In the genomic region with DNA sequence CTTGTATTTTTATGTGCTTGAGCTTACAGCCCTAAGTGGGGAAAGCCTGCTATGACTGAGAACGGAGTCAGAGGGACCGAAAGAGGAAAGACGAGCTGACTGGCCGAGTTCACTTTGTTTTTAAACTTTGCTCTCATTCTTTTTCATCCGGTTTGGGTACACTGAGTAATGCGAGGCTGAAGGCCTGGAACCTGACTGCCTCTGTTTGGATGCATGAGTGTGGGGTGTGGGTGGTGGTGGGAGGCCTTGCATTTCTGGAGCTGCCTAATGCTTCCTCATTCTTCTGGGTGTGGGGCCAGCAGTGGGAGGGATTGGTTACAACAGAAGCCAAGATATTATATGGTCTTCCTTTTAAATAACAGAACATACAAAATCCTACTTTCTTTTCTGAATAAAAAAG, we compare ENCODE assay signal across 21 cellular contexts.
DNase-seq lines count a peak whose midpoint lies in the region; ATAC-seq, FAIRE-seq and TF ChIP-seq lines count a peak whose summit lies in the region.
"Had no signal": no experiment of that assay in that cellular context is flagged by ENCODE, and none has a peak within 500 bp of the region (broad histone marks: within the 10 kb centered on the region; RNA-seq: fewer than 3 reads in every experiment).

No MANE protein-coding gene starts in this region.

- H4K91ac ChIP-seq in H9 (ENCODE audit: insufficient read length, low read depth, low read length): no peak overlapping the region

- BruUV-seq in PC-9 (replicated peaks; lab: Mats Ljungman, UMichigan): no TSS peak

- H3K4me1 ChIP-seq in PC-9 (replicated peaks; ENCODE audit: insufficient read depth): no peaks in the 10 kb centered on the region
- no peaks in the 10 kb centered on the region for H3K4me1 ChIP-seq in esophagus muscularis mucosa
- peaks cover 2% of the 10 kb centered on the region; the same call in 1 of the 2 replicates for H3K4me1 ChIP-seq in H9 (ENCODE audit: insufficient read depth, low read length)
- H3K4me1 ChIP-seq in foreskin keratinocyte: no peaks in the 10 kb centered on the region
- H3K4me1 ChIP-seq in SJCRH30: no peaks in the 10 kb centered on the region
- H3K4me1 ChIP-seq: breast epithelium, prostate gland, SJSA1 had no signal

- H3K27ac ChIP-seq in PC-9 (peak overlapping the region; percentile 25; the same call in 1 of the 2 replicates), esophagus muscularis mucosa (replicated peaks in 1 of 4) (no peak overlapping the region), H9 (ENCODE audit: insufficient read length, low read depth, low read length) (no peak overlapping the region), foreskin keratinocyte (no peak overlapping the region), SJCRH30 (no peak overlapping the region)
- H3K27ac ChIP-seq: breast epithelium, KMS-11, prostate gland, SJSA1 had no signal

- no peaks in the 10 kb centered on the region; a peak in 1 of 7 replicates for H3K36me3 Mint-ChIP-seq in H9 (ENCODE audit: insufficient read depth in 1 of 3, low read depth in 3 of 3)
- H3K36me3 Mint-ChIP-seq: activated naive CD4-positive, alpha-beta T cell treated with anti-CD3 and anti-CD28 coated beads, Interleukin-2, amount 50 U/mL, for 72 hours; naive thymus-derived CD4-positive, alpha-beta T cell had no signal

- H2AK5ac ChIP-seq in H9 (ENCODE audit: insufficient read length, low read length): no peak overlapping the region

- H3K14ac ChIP-seq in H9 (ENCODE audit: insufficient read depth, low read length): no peak overlapping the region

- no peak overlapping the region for H3K9ac ChIP-seq in H9 (ENCODE audit: extremely low read depth, insufficient read length, low read length)
- H3K9ac ChIP-seq: KMS-11 had no signal

- H3K27me3 ChIP-seq in PC-9 (ENCODE audit: insufficient read depth, low read depth) (no peaks in the 10 kb centered on the region), esophagus muscularis mucosa (no peaks in the 10 kb centered on the region), H9 (ENCODE audit: insufficient read depth, low read length) (no peaks in the 10 kb centered on the region), foreskin keratinocyte (no peaks in the 10 kb centered on the region), SJCRH30 (no peaks in the 10 kb centered on the region)
- H3K27me3 ChIP-seq: breast epithelium, SJSA1 had no signal

- FAIRE-seq in GM19239 (lab: Jason Lieb, UNC): no peak
- FAIRE-seq: GM12878 had no signal

- no peak overlapping the region for H3K4ac ChIP-seq in H9 (ENCODE audit: low read depth, low read length)

- DNase-seq in Daoy (ENCODE audit: low read depth): peak; percentile 58
- no peak for DNase-seq in PC-9
- peak; percentile 31 for DNase-seq in esophagus muscularis mucosa (ENCODE audit: extremely low spot score)
- DNase-seq in skeletal muscle cell (ENCODE audit: low read depth): peak; percentile 53
- no peak for DNase-seq in H9
- DNase-seq in GM19239 (ENCODE audit: insufficient read length, low spot score): no peak
- DNase-seq in foreskin keratinocyte: no peak
- DNase-seq in SJCRH30: no peak
- DNase-seq: activated T-cell treated with anti-CD3 and anti-CD28 coated beads for 4 hours; foreskin fibroblast; GOT3; naive thymus-derived CD4-positive, alpha-beta T cell; NCI-H1694; OCI-M1 had no signal

- H2BK5ac ChIP-seq in H9 (ENCODE audit: insufficient read length, low read length): no peak overlapping the region

- no peaks in the 10 kb centered on the region for H3K9me3 Mint-ChIP-seq in H9
- H3K9me3 Mint-ChIP-seq: activated naive CD4-positive, alpha-beta T cell treated with anti-CD3 and anti-CD28 coated beads, Interleukin-2, amount 50 U/mL, for 72 hours; naive thymus-derived CD4-positive, alpha-beta T cell; stimulated activated naive CD8-positive, alpha-beta T cell treated with anti-CD3 and anti-CD28 coated beads, Interleukin-15, Interleukin-2, amounts not matched to agents 100 ng/mL and 50 ng/mL, for 24 hours had no signal

- peaks cover 8 to 27% of the 10 kb centered on the region in 2 experiments for H3K4me1 Mint-ChIP-seq in H9
- H3K4me1 Mint-ChIP-seq: naive thymus-derived CD4-positive, alpha-beta T cell had no signal

- POLR2A ChIA-PET in PC-9 (lab: Charles Lee; ENCODE audit: unreplicated experiment): no interaction called here

- no peaks in the 10 kb centered on the region for H3K36me3 ChIP-seq in PC-9 (ENCODE audit: low read depth)
- H3K36me3 ChIP-seq in esophagus muscularis mucosa: no peaks in the 10 kb centered on the region
- no peaks in the 10 kb centered on the region for H3K36me3 ChIP-seq in SJCRH30
- H3K36me3 ChIP-seq: prostate gland, SJSA1 had no signal

- H3K79me2 ChIP-seq in PC-9 (ENCODE audit: low read depth) (no peaks in the 10 kb centered on the region), H9 (ENCODE audit: insufficient read depth, low read length) (no peaks in the 10 kb centered on the region)

- TF ChIP-seq POLR2A in esophagus muscularis mucosa (IDR thresholded peaks at IDR 0.05; ENCODE audit: low read depth): no peak

- H3K23ac ChIP-seq in H9 (ENCODE audit: insufficient read length, low read depth, low read length): no peak overlapping the region

- H3K27ac Mint-ChIP-seq in H9: peak overlapping the region in 1 of 3 experiments; percentile 87; a peak in 2 of 7 replicates
- H3K27ac Mint-ChIP-seq: activated naive CD4-positive, alpha-beta T cell treated with anti-CD3 and anti-CD28 coated beads, Interleukin-2, amount 50 U/mL, for 72 hours; naive thymus-derived CD4-positive, alpha-beta T cell; stimulated activated naive CD8-positive, alpha-beta T cell treated with anti-CD3 and anti-CD28 coated beads, Interleukin-15, Interleukin-2, amounts not matched to agents 100 ng/mL and 50 ng/mL, for 24 hours had no signal

- H2AFZ ChIP-seq in PC-9: no peak overlapping the region
- H2AFZ ChIP-seq in H9 (ENCODE audit: low read length): no peak overlapping the region

- peaks cover 2% of the 10 kb centered on the region; the same call in 1 of the 2 replicates for H3K27me3 Mint-ChIP-seq in H9 (ENCODE audit: low read depth)
- H3K27me3 Mint-ChIP-seq: naive thymus-derived CD4-positive, alpha-beta T cell; stimulated activated naive CD8-positive, alpha-beta T cell treated with anti-CD3 and anti-CD28 coated beads, Interleukin-15, Interleukin-2, amounts not matched to agents 100 ng/mL and 50 ng/mL, for 24 hours had no signal

- H2BK12ac ChIP-seq in H9 (ENCODE audit: insufficient read length, low read depth, low read length): no peak overlapping the region

- no peaks in the 10 kb centered on the region for H3K9me2 ChIP-seq in PC-9 (ENCODE audit: insufficient read depth)

- no peak overlapping the region for H3K56ac ChIP-seq in H9 (ENCODE audit: insufficient read length, low read depth, low read length)

- intact Hi-C loops in PC-9 (cut with micrococcal nuclease; ENCODE audit: unreplicated experiment): no loop called here
- intact Hi-C loops in esophagus muscularis mucosa (cut with DNase I): no loop called here

- no peak overlapping the region for H4K5ac ChIP-seq in H9 (ENCODE audit: insufficient read length, low read depth, low read length)

- no peak for ATAC-seq in foreskin keratinocyte
- ATAC-seq: activated naive CD4-positive, alpha-beta T cell treated with anti-CD3 and anti-CD28 coated beads, Interleukin-2, amount 50 U/mL, for 72 hours; GM12878; naive thymus-derived CD4-positive, alpha-beta T cell had no signal

- H2BK120ac ChIP-seq in H9 (ENCODE audit: low read depth, low read length, poor library complexity, severe bottlenecking): no peak overlapping the region

- 62% methylated on average over 6 of the region's 6 CpGs for WGBS in esophagus muscularis mucosa
- no CpG with 5 or more reads among the region's 6 CpGs for WGBS in H9 (ENCODE audit: extremely low coverage, insufficient read length, low lambda C conversion rate)

- H3K79me1 ChIP-seq in H9 (ENCODE audit: insufficient read depth, low read depth, low read length, poor library complexity, severe bottlenecking): no peaks in the 10 kb centered on the region

- no peak overlapping the region for H4K8ac ChIP-seq in H9 (replicated peaks; ENCODE audit: insufficient read length, low read depth, low read length)

- no peak for TF ChIP-seq EP300 in esophagus muscularis mucosa (IDR thresholded peaks at IDR 0.05)

- CTCF ChIA-PET in PC-9 (lab: Charles Lee): no interaction called here

- no peak overlapping the region; a peak in 1 of 5 replicates for H3K4me3 Mint-ChIP-seq in H9
- H3K4me3 Mint-ChIP-seq: naive thymus-derived CD4-positive, alpha-beta T cell; stimulated activated naive CD8-positive, alpha-beta T cell treated with anti-CD3 and anti-CD28 coated beads, Interleukin-15, Interleukin-2, amounts not matched to agents 100 ng/mL and 50 ng/mL, for 24 hours had no signal

- no peaks in the 10 kb centered on the region; the same call in 1 of the 2 replicates for H3K9me3 ChIP-seq in PC-9 (ENCODE audit: insufficient read depth, low read depth)
- no peaks in the 10 kb centered on the region for H3K9me3 ChIP-seq in esophagus muscularis mucosa
- no peaks in the 10 kb centered on the region for H3K9me3 ChIP-seq in H9 (ENCODE audit: control insufficient read depth, low read depth, low read length)
- no peaks in the 10 kb centered on the region for H3K9me3 ChIP-seq in SJCRH30 (replicated peaks)
- H3K9me3 ChIP-seq: breast epithelium, prostate gland, SJSA1 had no signal

- no peak overlapping the region for H3T11ph ChIP-seq in H9 (ENCODE audit: low read length)

- no peak overlapping the region for H2BK15ac ChIP-seq in H9 (ENCODE audit: low read depth, low read length)

- H3K18ac ChIP-seq in H9 (ENCODE audit: insufficient read length, low read depth, low read length): no peak overlapping the region

- H2BK20ac ChIP-seq in H9 (ENCODE audit: low read depth, low read length, poor library complexity, severe bottlenecking): no peak overlapping the region

- H3K4me2 ChIP-seq in PC-9: peak overlapping the region; percentile 28; the same call in 1 of the 2 replicates
- no peak overlapping the region for H3K4me2 ChIP-seq in H9 (ENCODE audit: insufficient read depth, insufficient read length, low read length)
- H3K4me2 ChIP-seq: KMS-11 had no signal

- H3K4me3 ChIP-seq in PC-9: no peak overlapping the region
- H3K4me3 ChIP-seq in esophagus muscularis mucosa: no peak overlapping the region
- H3K4me3 ChIP-seq in skeletal muscle cell (ENCODE audit: low read depth, low read length): no peak overlapping the region
- no peak overlapping the region for H3K4me3 ChIP-seq in SJCRH30
- H3K4me3 ChIP-seq: breast epithelium, GM12878, prostate gland, SJSA1 had no signal

- TF ChIP-seq CTCF in PC-9 (conservative IDR thresholded peaks at IDR 0.05) (no peak), esophagus muscularis mucosa (IDR thresholded peaks at IDR 0.05) (no peak), H9 (conservative IDR thresholded peaks at IDR 0.05) (no peak), foreskin keratinocyte (conservative IDR thresholded peaks at IDR 0.05) (no peak)

- H3F3A ChIP-seq in PC-9 (ENCODE audit: insufficient read depth, low read depth): no peaks in the 10 kb centered on the region

- H3K23me2 ChIP-seq in H9 (ENCODE audit: insufficient read length, low read depth, low read length, poor library complexity, severe bottlenecking): no peaks in the 10 kb centered on the region

- H4K20me1 ChIP-seq in PC-9 (ENCODE audit: insufficient read depth): no peaks in the 10 kb centered on the region
- no peaks in the 10 kb centered on the region for H4K20me1 ChIP-seq in H9 (ENCODE audit: control insufficient read depth, insufficient read depth, insufficient read length)

Comparison
In these comparisons a context has a peak if more than half of its experiments do, and no peak if none do; other contexts are left out.
1. DNase-seq: peak in Daoy (single experiment), esophagus muscularis mucosa (single experiment) and skeletal muscle cell (single experiment); none in PC-9 (0 of 2), H9 (single experiment), GM19239 (single experiment), foreskin keratinocyte (0 of 2) and SJCRH30 (0 of 2).